Comparison of ENCODE assay signal across 1 cellular context in the genomic region with DNA sequence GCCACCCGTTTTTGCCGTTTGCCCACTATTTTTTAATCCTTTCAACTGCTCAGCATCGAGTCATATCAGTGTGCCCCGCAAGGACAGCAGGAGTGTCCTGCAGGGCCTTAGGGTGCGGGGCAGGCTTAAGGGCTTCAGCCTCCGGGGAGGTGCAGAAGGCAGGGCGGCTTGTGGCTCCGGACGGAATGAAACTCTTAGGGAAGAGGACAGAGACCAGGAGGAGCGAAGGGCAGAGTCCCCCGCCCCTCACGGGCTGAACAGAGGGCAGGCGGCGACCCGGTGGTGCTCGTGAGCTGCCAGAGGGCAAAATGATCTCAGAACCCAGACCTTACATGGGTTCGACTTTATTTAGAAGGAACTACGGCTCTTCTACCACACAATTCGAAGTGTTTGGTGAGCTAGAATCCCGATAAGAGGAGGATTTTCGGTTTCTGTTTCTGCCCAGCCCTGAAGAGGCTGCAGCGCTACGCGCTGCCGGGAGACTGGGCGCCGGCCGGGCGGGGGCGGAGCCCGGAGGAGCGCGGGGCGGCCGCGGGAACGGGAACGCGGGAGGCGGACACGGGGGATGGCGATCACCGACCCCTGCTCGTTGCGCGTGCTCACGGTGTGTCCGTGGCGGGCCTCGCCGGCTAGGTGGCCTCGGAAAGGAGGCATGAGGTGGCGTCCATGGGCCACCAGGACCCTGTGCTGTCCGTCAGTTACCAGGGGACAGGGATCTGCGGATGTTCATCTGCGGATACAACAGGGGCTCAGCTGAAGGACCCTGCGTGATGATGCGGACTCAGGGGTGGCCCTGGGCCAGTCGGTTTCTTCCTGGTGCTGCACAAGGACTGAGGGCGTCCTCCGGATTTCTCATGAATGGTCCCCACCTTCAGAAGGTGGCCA.
TF ChIP-seq lines count a peak whose summit lies in the region.

No MANE protein-coding gene starts in this region.

TF ChIP-seq in HepG2, 621 proteins besides CTCF, POLR2A, EP300 and RAD21 (continued from another document and continues in another):
- no peak for TF ChIP-seq NFE2L2 (IDR thresholded peaks at IDR 0.05; ENCODE audit: low read length)
- no peak; the same call in 1 of the 2 replicates for TF ChIP-seq CHD2 (IDR thresholded peaks at IDR 0.05; ENCODE audit: low read depth, low read length)
- TF ChIP-seq ZNF12 (CRISPR knock-in tag; IDR thresholded peaks at IDR 0.05) = no peak
- no peak for TF ChIP-seq KDM1A (CRISPR knock-in tag; IDR thresholded peaks at IDR 0.05)
- TF ChIP-seq ZNF275 (CRISPR knock-in tag; IDR thresholded peaks at IDR 0.05; ENCODE audit: borderline replicate concordance) = peak; percentile 71
- TF ChIP-seq, protein P1, sequence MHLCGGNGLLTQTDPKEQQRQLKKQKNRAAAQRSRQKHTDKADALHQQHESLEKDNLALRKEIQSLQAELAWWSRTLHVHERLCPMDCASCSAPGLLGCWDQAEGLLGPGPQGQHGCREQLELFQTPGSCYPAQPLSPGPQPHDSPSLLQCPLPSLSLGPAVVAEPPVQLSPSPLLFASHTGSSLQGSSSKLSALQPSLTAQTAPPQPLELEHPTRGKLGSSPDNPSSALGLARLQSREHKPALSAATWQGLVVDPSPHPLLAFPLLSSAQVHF (CRISPR knock-in tag; IDR thresholded peaks at IDR 0.05) = 0 out of 2 replicates have a peak, but pooled peaks have one; percentile 24
- no peak for TF ChIP-seq KIAA2018 (CRISPR knock-in tag; IDR thresholded peaks at IDR 0.05; ENCODE audit: borderline replicate concordance)
- TF ChIP-seq RARG (CRISPR knock-in tag; IDR thresholded peaks at IDR 0.05; ENCODE audit: low read depth) = no peak
- TF ChIP-seq POLR2AphosphoS2 (IDR thresholded peaks at IDR 0.05; ENCODE audit: low read depth, low read length) = no peak
- TF ChIP-seq, protein P2, sequence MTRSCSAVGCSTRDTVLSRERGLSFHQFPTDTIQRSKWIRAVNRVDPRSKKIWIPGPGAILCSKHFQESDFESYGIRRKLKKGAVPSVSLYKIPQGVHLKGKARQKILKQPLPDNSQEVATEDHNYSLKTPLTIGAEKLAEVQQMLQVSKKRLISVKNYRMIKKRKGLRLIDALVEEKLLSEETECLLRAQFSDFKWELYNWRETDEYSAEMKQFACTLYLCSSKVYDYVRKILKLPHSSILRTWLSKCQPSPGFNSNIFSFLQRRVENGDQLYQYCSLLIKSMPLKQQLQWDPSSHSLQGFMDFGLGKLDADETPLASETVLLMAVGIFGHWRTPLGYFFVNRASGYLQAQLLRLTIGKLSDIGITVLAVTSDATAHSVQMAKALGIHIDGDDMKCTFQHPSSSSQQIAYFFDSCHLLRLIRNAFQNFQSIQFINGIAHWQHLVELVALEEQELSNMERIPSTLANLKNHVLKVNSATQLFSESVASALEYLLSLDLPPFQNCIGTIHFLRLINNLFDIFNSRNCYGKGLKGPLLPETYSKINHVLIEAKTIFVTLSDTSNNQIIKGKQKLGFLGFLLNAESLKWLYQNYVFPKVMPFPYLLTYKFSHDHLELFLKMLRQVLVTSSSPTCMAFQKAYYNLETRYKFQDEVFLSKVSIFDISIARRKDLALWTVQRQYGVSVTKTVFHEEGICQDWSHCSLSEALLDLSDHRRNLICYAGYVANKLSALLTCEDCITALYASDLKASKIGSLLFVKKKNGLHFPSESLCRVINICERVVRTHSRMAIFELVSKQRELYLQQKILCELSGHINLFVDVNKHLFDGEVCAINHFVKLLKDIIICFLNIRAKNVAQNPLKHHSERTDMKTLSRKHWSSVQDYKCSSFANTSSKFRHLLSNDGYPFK (CRISPR knock-in tag; IDR thresholded peaks at IDR 0.05; ENCODE audit: borderline replicate concordance) = no peak
- 0 out of 2 replicates have a peak, but pooled peaks have one; percentile 57 for TF ChIP-seq SMAD1 (CRISPR knock-in tag; IDR thresholded peaks at IDR 0.05; ENCODE audit: borderline replicate concordance, low read depth)
- peak; percentile 84 for TF ChIP-seq IRF2 (CRISPR knock-in tag; IDR thresholded peaks at IDR 0.05)
- 0 out of 2 replicates have a peak, but pooled peaks have one; percentile 52 for TF ChIP-seq ZNF646 (CRISPR knock-in tag; IDR thresholded peaks at IDR 0.05)
- peak; percentile 84 for TF ChIP-seq ZNF552 (CRISPR knock-in tag; IDR thresholded peaks at IDR 0.05; ENCODE audit: borderline replicate concordance)
- TF ChIP-seq FOXK2 (IDR thresholded peaks at IDR 0.05) = no peak
- peak; percentile 91 for TF ChIP-seq ZNF709 (CRISPR knock-in tag; IDR thresholded peaks at IDR 0.05)
- TF ChIP-seq KAT7 (CRISPR knock-in tag; IDR thresholded peaks at IDR 0.05; ENCODE audit: borderline replicate concordance) = peak; percentile 62; the same call in 1 of the 2 replicates
- TF ChIP-seq HMG20A (CRISPR knock-in tag; IDR thresholded peaks at IDR 0.05; ENCODE audit: borderline replicate concordance) = no peak
- TF ChIP-seq ZFP41 (CRISPR knock-in tag; IDR thresholded peaks at IDR 0.05; ENCODE audit: borderline replicate concordance) = 0 out of 2 replicates have a peak, but pooled peaks have one; percentile 67
- TF ChIP-seq, protein P3, sequence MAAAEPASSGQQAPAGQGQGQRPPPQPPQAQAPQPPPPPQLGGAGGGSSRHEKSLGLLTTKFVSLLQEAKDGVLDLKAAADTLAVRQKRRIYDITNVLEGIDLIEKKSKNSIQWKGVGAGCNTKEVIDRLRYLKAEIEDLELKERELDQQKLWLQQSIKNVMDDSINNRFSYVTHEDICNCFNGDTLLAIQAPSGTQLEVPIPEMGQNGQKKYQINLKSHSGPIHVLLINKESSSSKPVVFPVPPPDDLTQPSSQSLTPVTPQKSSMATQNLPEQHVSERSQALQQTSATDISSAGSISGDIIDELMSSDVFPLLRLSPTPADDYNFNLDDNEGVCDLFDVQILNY (CRISPR knock-in tag; conservative IDR thresholded peaks at IDR 0.05) = peak; percentile 60
- TF ChIP-seq ZNF878 (CRISPR knock-in tag; IDR thresholded peaks at IDR 0.05) = no peak
- peak; percentile 90 for TF ChIP-seq ZNF556 (CRISPR knock-in tag; IDR thresholded peaks at IDR 0.05; ENCODE audit: borderline replicate concordance)
- TF ChIP-seq, protein P4, sequence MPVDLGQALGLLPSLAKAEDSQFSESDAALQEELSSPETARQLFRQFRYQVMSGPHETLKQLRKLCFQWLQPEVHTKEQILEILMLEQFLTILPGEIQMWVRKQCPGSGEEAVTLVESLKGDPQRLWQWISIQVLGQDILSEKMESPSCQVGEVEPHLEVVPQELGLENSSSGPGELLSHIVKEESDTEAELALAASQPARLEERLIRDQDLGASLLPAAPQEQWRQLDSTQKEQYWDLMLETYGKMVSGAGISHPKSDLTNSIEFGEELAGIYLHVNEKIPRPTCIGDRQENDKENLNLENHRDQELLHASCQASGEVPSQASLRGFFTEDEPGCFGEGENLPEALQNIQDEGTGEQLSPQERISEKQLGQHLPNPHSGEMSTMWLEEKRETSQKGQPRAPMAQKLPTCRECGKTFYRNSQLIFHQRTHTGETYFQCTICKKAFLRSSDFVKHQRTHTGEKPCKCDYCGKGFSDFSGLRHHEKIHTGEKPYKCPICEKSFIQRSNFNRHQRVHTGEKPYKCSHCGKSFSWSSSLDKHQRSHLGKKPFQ (CRISPR knock-in tag; IDR thresholded peaks at IDR 0.05; ENCODE audit: insufficient replicate concordance) = peak; percentile 66
- no peak for TF ChIP-seq SMAD9 (CRISPR knock-in tag; IDR thresholded peaks at IDR 0.05)
- no peak for TF ChIP-seq NFE2 (CRISPR knock-in tag; IDR thresholded peaks at IDR 0.05)
- TF ChIP-seq NCOR1 (IDR thresholded peaks at IDR 0.05; ENCODE audit: borderline replicate concordance, low read length) = no peak
